ENCODE assay signal across 8 cellular contexts in genomic region chr7:140696679-140697446, GRCh38. TPM values are rescaled to one million over a fixed set of nuclear protein-coding genes. Genes with fewer than 3 reads are reported as not detected.
A peak's percentile ranks its signal among the peaks of the same experiment; 100 is the strongest.
DNase-seq lines count a peak whose midpoint lies in the region; ATAC-seq and TF ChIP-seq lines count a peak whose summit lies in the region.

Gene NDUFB2, plus strand, starts transcription at chr7:140696708. Its CDS starts 37 bp downstream, at chr7:140696745.

- H3K4me3 ChIP-seq in coronary artery = peak within 1 kb of the TSS; percentile 83

- ATAC-seq in GM18870 (IDR thresholded peaks at IDR 0.05; ENCODE audit: unreplicated experiment) (peak; percentile 79), HG03103 (IDR thresholded peaks at IDR 0.05; ENCODE audit: low read depth, unreplicated experiment) (peak; percentile 85), left colon (peak; percentile 93)

- intact Hi-C loops in left colon (cut with DNase I, micrococcal nuclease) = no loop called here

- TF ChIP-seq CTCF in coronary artery (IDR thresholded peaks at IDR 0.05) = no peak

- DNase-seq in AML-193 (lab: John Stamatoyannopoulos, UW) (peak; percentile 59 to 64), NCI-H226 (peak; percentile 68), coronary artery (ENCODE audit: low spot score) (peak; percentile 96), left colon (peak; percentile 78)
- DNase-seq in activated CD4-positive, CD25-positive, alpha-beta regulatory T cell treated with anti-CD3 and anti-CD28 coated beads, Interleukin-2, amount 50 U/mL, for 16 hours (ENCODE audit: low read depth, low spot score) = peak; percentile 57
- peak; percentile 69 to 73 for DNase-seq in stimulated activated CD4-positive, alpha-beta T cell treated with anti-CD3 and anti-CD28 coated beads, Interleukin-2, amount 100 ng/mL, for 24 hours

- peak within 1 kb of the TSS; percentile 85 to 90 for H3K27ac ChIP-seq in coronary artery

RNA-seq across cellular contexts. Expression of gene NDUFB2, which starts in this region (rescaled TPM):
- total RNA-seq in left colon = 100 to 1,000 TPM; 274 to 319 TPM

Comparison
In these comparisons a context has a peak if more than half of its experiments do, and no peak if none do; other contexts are left out.
1. Peak in every context shown above with its lines: DNase-seq, ATAC-seq, H3K4me3 ChIP-seq and H3K27ac ChIP-seq.